ENCODE assay signal across 23 cellular contexts in genomic region chr9:108702681-108703080, GRCh38.
"Had no signal": no experiment of that assay in that cellular context is flagged by ENCODE, and none has a peak within 500 bp of the region (broad histone marks: within the 10 kb centered on the region; RNA-seq: fewer than 3 reads in every experiment).

No MANE protein-coding gene starts in this region.

- H3K4me1 ChIP-seq: neural progenitor cell, parathyroid adenoma, psoas muscle, right lobe of liver, sigmoid colon, thyroid gland, upper lobe of right lung, uterus had no signal

- H3K36me3 ChIP-seq: neural progenitor cell, ovary, right lobe of liver, sigmoid colon, stomach, thoracic aorta, thyroid gland, tibial nerve, upper lobe of right lung, uterus had no signal

- H3K9ac ChIP-seq: neural progenitor cell, parathyroid adenoma had no signal

- FAIRE-seq: small intestine had no signal

- H3K9me3 ChIP-seq: ovary, psoas muscle, right lobe of liver, sigmoid colon, stomach, thoracic aorta, thyroid gland, tibial nerve, upper lobe of right lung, uterus had no signal

- H3K4me3 ChIP-seq: neural progenitor cell, ovary, psoas muscle, right lobe of liver, sigmoid colon, stomach, thoracic aorta, thyroid gland, tibial nerve, upper lobe of right lung, uterus had no signal

- H3K27ac ChIP-seq: neural progenitor cell, ovary, parathyroid adenoma, psoas muscle, right lobe of liver, sigmoid colon, stomach, thoracic aorta, thyroid gland, tibial nerve, upper lobe of right lung, uterus had no signal

- H2AFZ ChIP-seq: neural progenitor cell, parathyroid adenoma had no signal

- H3K79me2 ChIP-seq: parathyroid adenoma had no signal

- H3K27me3 ChIP-seq: neural progenitor cell, ovary, right lobe of liver, sigmoid colon, stomach, thyroid gland, tibial nerve, upper lobe of right lung, uterus had no signal

- H3K4me2 ChIP-seq: neural progenitor cell had no signal

- DNase-seq: naive thymus-derived CD8-positive, alpha-beta T cell; occipital lobe; ovary; posterior cingulate gyrus; psoas muscle; right cardiac atrium; right lobe of liver; sigmoid colon; small intestine; stimulated activated CD4-positive, alpha-beta T cell treated with anti-CD3 and anti-CD28 coated beads, Interleukin-15, amount 100 ng/mL, for 24 hours; stimulated activated CD4-positive, alpha-beta T cell treated with anti-CD3 and anti-CD28 coated beads, Interleukin-2, amount 100 ng/mL, for 24 hours; stimulated activated CD4-positive, alpha-beta T cell treated with anti-CD3 and anti-CD28 coated beads, Interleukin-2, amount 100 ng/mL, for 48 hours; stimulated activated CD4-positive, alpha-beta T cell treated with anti-CD3 and anti-CD28 coated beads, Interleukin-4, amount 100 ng/mL, for 24 hours; stimulated activated naive B cell treated with anti-CD40 and anti-IgM and Interleukin-4, amounts not matched to agents 10 μg/mL and 1 μg/mL and 100 μg/mL, for 72 hours; stimulated activated naive CD4-positive, alpha-beta T cell treated with Interleukin-2 at 50 U/mL for 16 hours; stomach; thyroid gland; upper lobe of right lung; uterus had no signal
